In the genomic region with DNA sequence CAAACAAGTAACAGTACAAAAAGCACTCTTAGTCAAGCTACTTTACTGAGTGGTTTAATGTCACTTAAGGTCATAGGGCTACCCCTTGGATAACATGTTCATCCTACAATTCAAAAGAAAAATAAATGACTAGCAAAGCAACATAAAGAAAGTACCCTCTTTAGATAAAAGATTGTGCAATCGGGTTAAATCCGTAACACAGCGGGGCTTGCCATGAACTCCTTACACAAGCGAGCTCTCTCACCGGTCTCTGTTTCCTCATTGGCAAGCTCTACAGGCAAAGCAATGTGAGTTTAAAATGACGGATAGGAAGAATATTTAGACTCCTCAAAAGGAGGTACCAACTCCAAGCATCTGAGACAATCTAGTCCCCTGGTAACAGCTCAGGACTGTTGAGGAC, we compare ENCODE assay signal across 28 cellular contexts.
A peak's percentile ranks its signal among the peaks of the same experiment; 100 is the strongest.
DNase-seq lines count a peak whose midpoint lies in the region; ATAC-seq, FAIRE-seq and TF ChIP-seq lines count a peak whose summit lies in the region.
"Had no signal": no experiment of that assay in that cellular context is flagged by ENCODE, and none has a peak within 500 bp of the region (broad histone marks: within the 10 kb centered on the region; RNA-seq: fewer than 3 reads in every experiment).

No MANE protein-coding gene starts in this region.

- TF ChIP-seq CTCF in epithelial cell of esophagus (IDR thresholded peaks at IDR 0.05; ENCODE audit: insufficient read depth, low read depth, low read length, missing control alignments), result no peak

- no peak overlapping the region for H3K4me3 ChIP-seq in epithelial cell of esophagus (ENCODE audit: low read length)
- H3K4me3 ChIP-seq: breast epithelium, ovary, transverse colon had no signal

- FAIRE-seq in HTR-8/SVneo (lab: Jason Lieb, UNC), result no peak
- FAIRE-seq: colon had no signal

- no peak for ATAC-seq in HG03196 (IDR thresholded peaks at IDR 0.05; ENCODE audit: unreplicated experiment)
- ATAC-seq: activated naive CD4-positive, alpha-beta T cell treated with anti-CD3 and anti-CD28 coated beads, Interleukin-2, amount 50 U/mL, for 72 hours; left colon; stimulated activated memory B cell treated with anti-CD40 and anti-IgM and Interleukin-4, amounts not matched to agents 10 μg/mL and 1 μg/mL and 100 μg/mL, for 72 hours; T-cell; WTC11 had no signal

- DNase-seq in SIG-M5 treated with dmso at 0.1 percent for 504 hours (lab: John Stamatoyannopoulos, UW; ENCODE audit: unreplicated experiment) (peak; percentile 28), SIG-M5 (lab: John Stamatoyannopoulos, UW) (no peak), NOMO-1 treated with dmso at 0.1 percent for 144 hours (lab: John Stamatoyannopoulos, UW; ENCODE audit: unreplicated experiment) (peak; percentile 7), epithelial cell of esophagus (ENCODE audit: low read depth) (peak; percentile 35), HTR-8/SVneo (ENCODE audit: insufficient read length, low spot score) (no peak), NAMALWA (ENCODE audit: low spot score) (no peak)
- no peak for DNase-seq in stimulated activated CD4-positive, alpha-beta T cell treated with anti-CD3 and anti-CD28 coated beads, Interleukin-4, amount 100 ng/mL, for 24 hours
- DNase-seq: activated CD4-positive, alpha-beta T cell treated with anti-CD3 and anti-CD28 coated beads, Interleukin-2, amount 10 ng/mL, durations not matched to agents 7 days and 5 days; activated effector memory CD4-positive, alpha-beta T cell treated with Interleukin-2 at 50 U/mL for 16 hours; activated T-cell treated with anti-CD3 and anti-CD28 coated beads, Interleukin-2, amount 50 U/mL, for 1 hour; Caco-2; HCEC 1CT; hypothalamus; immature natural killer cell; Karpas-422; left colon; mesendoderm; NCI-H1048; NCI-H226; ovary; T-cell; transverse colon had no signal

Comparison
In these comparisons a context has a peak if more than half of its experiments do, and no peak if none do; other contexts are left out.
1. DNase-seq: peak in SIG-M5 treated with dmso at 0.1 percent for 504 hours (single experiment), NOMO-1 treated with dmso at 0.1 percent for 144 hours (single experiment) and epithelial cell of esophagus (single experiment); none in SIG-M5 (single experiment), HTR-8/SVneo (single experiment), NAMALWA (single experiment) and stimulated activated CD4-positive, alpha-beta T cell treated with anti-CD3 and anti-CD28 coated beads, Interleukin-4, amount 100 ng/mL, for 24 hours (single experiment).